1 cellular context compared by ENCODE assay signal in genomic region chr22:45692549-45692948, GRCh38.
TF ChIP-seq lines count a peak whose summit lies in the region.

No MANE protein-coding gene starts in this region.

TF ChIP-seq in SK-N-SH, 30 proteins besides CTCF, POLR2A, EP300 and RAD21 (continued from another document):
- TF ChIP-seq USF2 (IDR thresholded peaks at IDR 0.05; ENCODE audit: borderline replicate concordance, low read depth, low read length) (no peak), JUND (IDR thresholded peaks at IDR 0.05) (peak; percentile 34; the same call in 1 of the 2 replicates), TAF1 (IDR thresholded peaks at IDR 0.05; ENCODE audit: borderline replicate concordance, low read depth, low read length) (no peak), NFIC (IDR thresholded peaks at IDR 0.05; ENCODE audit: borderline replicate concordance) (peak; percentile 60), FOSL2 (IDR thresholded peaks at IDR 0.05; ENCODE audit: borderline replicate concordance, low read depth) (peak; percentile 53; the same call in 1 of the 2 replicates), RFX5 (IDR thresholded peaks at IDR 0.05; ENCODE audit: low read length) (no peak), TCF12 (IDR thresholded peaks at IDR 0.05) (peak; percentile 44; the same call in 1 of the 2 replicates), ZBTB33 (IDR thresholded peaks at IDR 0.05; ENCODE audit: borderline replicate concordance, low read depth) (no peak), GATA2 (CRISPR knock-in tag; IDR thresholded peaks at IDR 0.05) (no peak), USF1 (IDR thresholded peaks at IDR 0.05; ENCODE audit: borderline replicate concordance, low read depth) (no peak), MXI1 (IDR thresholded peaks at IDR 0.05; ENCODE audit: low read depth, low read length) (no peak), REST (IDR thresholded peaks at IDR 0.05; ENCODE audit: low read depth, low read length) (no peak)
